Comparison of ENCODE assay signal across 1 cellular context in the genomic region with DNA sequence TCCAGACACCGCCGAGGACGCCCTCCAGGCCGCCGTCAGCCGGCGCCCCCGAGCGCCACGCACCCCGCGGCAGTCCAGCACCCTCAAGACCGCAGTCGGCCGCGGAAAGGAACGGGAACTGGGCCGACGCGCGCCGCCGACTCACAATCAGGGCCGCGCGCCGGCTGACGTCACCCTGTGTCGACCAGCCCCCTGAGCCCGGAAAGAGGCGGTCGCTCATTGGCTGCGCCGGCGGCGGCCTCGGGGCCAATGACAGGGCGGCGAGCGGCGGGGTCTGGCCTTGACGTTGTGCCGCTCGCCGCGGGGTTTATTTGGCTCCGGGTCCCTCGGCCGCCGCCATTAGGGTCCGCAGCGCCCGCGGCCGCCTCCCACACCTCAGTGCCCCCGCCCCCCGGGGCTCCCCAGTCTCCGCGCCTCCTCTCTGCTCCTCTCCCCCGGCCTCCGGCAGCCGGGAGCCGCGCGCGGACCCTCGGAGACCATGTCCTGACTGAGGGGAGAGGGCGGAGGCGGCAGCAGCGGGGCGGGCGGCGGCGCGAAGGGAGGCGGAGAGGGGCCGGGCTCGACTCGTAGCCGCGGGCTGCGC.
TF ChIP-seq lines count a peak whose summit lies in the region.

No MANE protein-coding gene starts in this region.

TF ChIP-seq in HEK293, 187 proteins besides CTCF, POLR2A, EP300 and RAD21 (continued from another document and continues in another):
- TF ChIP-seq PRDM4 (tag by site-specific recombination; IDR thresholded peaks at IDR 0.05) (no peak), ZNF350 (tag by site-specific recombination; IDR thresholded peaks at IDR 0.05) (no peak), REST (tag by site-specific recombination; IDR thresholded peaks at IDR 0.05) (peak; percentile 86), ZSCAN18 (tag by site-specific recombination; IDR thresholded peaks at IDR 0.05) (no peak), ZNF10 (tag by site-specific recombination; IDR thresholded peaks at IDR 0.05) (no peak), ZEB2 (tag by site-specific recombination; IDR thresholded peaks at IDR 0.05) (peak; percentile 80), ZSCAN23 (tag by site-specific recombination; IDR thresholded peaks at IDR 0.05) (no peak), ZNF677 (tag by site-specific recombination; IDR thresholded peaks at IDR 0.05) (no peak), PBX3 (CRISPR knock-in tag; IDR thresholded peaks at IDR 0.05) (0 out of 2 replicates have a peak, but pooled peaks have one; percentile 12), REPIN1 (tag by site-specific recombination; IDR thresholded peaks at IDR 0.05; ENCODE audit: low read depth) (no peak), ZNF354C (tag by site-specific recombination; IDR thresholded peaks at IDR 0.05; ENCODE audit: borderline replicate concordance, low read depth) (no peak), ZNF16 (tag by site-specific recombination; IDR thresholded peaks at IDR 0.05; ENCODE audit: low read depth) (no peak), ZXDB (tag by site-specific recombination; IDR thresholded peaks at IDR 0.05) (peak; percentile 65), ZNF433 (tag by site-specific recombination; IDR thresholded peaks at IDR 0.05; ENCODE audit: low read depth) (no peak), ZFP3 (tag by site-specific recombination; IDR thresholded peaks at IDR 0.05; ENCODE audit: low read depth) (no peak), ZNF558 (tag by site-specific recombination; IDR thresholded peaks at IDR 0.05) (no peak), PRDM1 (tag by site-specific recombination; IDR thresholded peaks at IDR 0.05) (no peak), ZNF626 (tag by site-specific recombination; IDR thresholded peaks at IDR 0.05) (no peak), ZNF585B (tag by site-specific recombination; IDR thresholded peaks at IDR 0.05) (no peak), ZNF707 (tag by site-specific recombination; IDR thresholded peaks at IDR 0.05) (no peak), BCL6B (tag by site-specific recombination; IDR thresholded peaks at IDR 0.05) (no peak), ZNF701 (tag by site-specific recombination; IDR thresholded peaks at IDR 0.05) (no peak), KLF1 (tag by site-specific recombination; IDR thresholded peaks at IDR 0.05) (0 out of 2 replicates have a peak, but pooled peaks have one; percentile 13), ZNF37A (tag by site-specific recombination; IDR thresholded peaks at IDR 0.05) (no peak), ZSCAN30 (tag by site-specific recombination; IDR thresholded peaks at IDR 0.05) (no peak; the same call in 1 of the 2 replicates), ZNF600 (tag by site-specific recombination; IDR thresholded peaks at IDR 0.05) (peak; percentile 51; the same call in 1 of the 2 replicates), KLF16 (tag by site-specific recombination; IDR thresholded peaks at IDR 0.05) (no peak), ZNF76 (tag by site-specific recombination; IDR thresholded peaks at IDR 0.05; ENCODE audit: borderline replicate concordance, low read depth) (peak; percentile 66; the same call in 1 of the 2 replicates), TRIM28 (IDR thresholded peaks at IDR 0.05; ENCODE audit: borderline replicate concordance, low read length) (no peak), ZNF473 (tag by site-specific recombination; IDR thresholded peaks at IDR 0.05) (no peak), YY2 (tag by site-specific recombination; IDR thresholded peaks at IDR 0.05) (peak; percentile 61), MYNN (tag by site-specific recombination; IDR thresholded peaks at IDR 0.05; ENCODE audit: borderline replicate concordance) (no peak), ZNF221 (tag by site-specific recombination; IDR thresholded peaks at IDR 0.05; ENCODE audit: borderline replicate concordance) (no peak), SALL2 (tag by site-specific recombination; IDR thresholded peaks at IDR 0.05; ENCODE audit: borderline replicate concordance) (no peak)
- TF ChIP-seq, protein P1, sequence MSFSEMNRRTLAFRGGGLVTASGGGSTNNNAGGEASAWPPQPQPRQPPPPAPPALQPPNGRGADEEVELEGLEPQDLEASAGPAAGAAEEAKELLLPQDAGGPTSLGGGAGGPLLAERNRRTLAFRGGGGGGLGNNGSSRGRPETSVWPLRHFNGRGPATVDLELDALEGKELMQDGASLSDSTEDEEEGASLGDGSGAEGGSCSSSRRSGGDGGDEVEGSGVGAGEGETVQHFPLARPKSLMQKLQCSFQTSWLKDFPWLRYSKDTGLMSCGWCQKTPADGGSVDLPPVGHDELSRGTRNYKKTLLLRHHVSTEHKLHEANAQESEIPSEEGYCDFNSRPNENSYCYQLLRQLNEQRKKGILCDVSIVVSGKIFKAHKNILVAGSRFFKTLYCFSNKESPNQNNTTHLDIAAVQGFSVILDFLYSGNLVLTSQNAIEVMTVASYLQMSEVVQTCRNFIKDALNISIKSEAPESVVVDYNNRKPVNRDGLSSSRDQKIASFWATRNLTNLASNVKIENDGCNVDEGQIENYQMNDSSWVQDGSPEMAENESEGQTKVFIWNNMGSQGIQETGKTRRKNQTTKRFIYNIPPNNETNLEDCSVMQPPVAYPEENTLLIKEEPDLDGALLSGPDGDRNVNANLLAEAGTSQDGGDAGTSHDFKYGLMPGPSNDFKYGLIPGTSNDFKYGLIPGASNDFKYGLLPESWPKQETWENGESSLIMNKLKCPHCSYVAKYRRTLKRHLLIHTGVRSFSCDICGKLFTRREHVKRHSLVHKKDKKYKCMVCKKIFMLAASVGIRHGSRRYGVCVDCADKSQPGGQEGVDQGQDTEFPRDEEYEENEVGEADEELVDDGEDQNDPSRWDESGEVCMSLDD (tag by site-specific recombination; IDR thresholded peaks at IDR 0.05), result peak; percentile 43; the same call in 1 of the 2 replicates
- TF ChIP-seq, protein P2, sequence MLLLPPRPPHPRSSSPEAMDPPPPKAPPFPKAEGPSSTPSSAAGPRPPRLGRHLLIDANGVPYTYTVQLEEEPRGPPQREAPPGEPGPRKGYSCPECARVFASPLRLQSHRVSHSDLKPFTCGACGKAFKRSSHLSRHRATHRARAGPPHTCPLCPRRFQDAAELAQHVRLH (tag by site-specific recombination; IDR thresholded peaks at IDR 0.05), result no peak
- TF ChIP-seq, protein P3, sequence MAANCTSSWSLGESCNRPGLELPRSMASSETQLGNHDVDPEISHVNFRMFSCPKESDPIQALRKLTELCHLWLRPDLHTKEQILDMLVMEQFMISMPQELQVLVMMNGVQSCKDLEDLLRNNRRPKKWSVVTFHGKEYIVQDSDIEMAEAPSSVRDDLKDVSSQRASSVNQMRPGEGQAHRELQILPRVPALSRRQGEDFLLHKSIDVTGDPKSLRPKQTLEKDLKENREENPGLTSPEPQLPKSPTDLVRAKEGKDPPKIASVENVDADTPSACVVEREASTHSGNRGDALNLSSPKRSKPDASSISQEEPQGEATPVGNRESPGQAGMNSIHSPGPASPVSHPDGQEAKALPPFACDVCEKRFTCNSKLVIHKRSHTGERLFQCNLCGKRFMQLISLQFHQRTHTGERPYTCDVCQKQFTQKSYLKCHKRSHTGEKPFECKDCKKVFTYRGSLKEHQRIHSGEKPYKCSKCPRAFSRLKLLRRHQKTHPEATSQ (tag by site-specific recombination; IDR thresholded peaks at IDR 0.05), result 0 out of 2 replicates have a peak, but pooled peaks have one; percentile 11
- TF ChIP-seq, protein P4, sequence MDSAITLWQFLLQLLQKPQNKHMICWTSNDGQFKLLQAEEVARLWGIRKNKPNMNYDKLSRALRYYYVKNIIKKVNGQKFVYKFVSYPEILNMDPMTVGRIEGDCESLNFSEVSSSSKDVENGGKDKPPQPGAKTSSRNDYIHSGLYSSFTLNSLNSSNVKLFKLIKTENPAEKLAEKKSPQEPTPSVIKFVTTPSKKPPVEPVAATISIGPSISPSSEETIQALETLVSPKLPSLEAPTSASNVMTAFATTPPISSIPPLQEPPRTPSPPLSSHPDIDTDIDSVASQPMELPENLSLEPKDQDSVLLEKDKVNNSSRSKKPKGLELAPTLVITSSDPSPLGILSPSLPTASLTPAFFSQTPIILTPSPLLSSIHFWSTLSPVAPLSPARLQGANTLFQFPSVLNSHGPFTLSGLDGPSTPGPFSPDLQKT (IDR thresholded peaks at IDR 0.05; ENCODE audit: borderline replicate concordance, low read depth, low read length), result no peak
- TF ChIP-seq, protein P5, sequence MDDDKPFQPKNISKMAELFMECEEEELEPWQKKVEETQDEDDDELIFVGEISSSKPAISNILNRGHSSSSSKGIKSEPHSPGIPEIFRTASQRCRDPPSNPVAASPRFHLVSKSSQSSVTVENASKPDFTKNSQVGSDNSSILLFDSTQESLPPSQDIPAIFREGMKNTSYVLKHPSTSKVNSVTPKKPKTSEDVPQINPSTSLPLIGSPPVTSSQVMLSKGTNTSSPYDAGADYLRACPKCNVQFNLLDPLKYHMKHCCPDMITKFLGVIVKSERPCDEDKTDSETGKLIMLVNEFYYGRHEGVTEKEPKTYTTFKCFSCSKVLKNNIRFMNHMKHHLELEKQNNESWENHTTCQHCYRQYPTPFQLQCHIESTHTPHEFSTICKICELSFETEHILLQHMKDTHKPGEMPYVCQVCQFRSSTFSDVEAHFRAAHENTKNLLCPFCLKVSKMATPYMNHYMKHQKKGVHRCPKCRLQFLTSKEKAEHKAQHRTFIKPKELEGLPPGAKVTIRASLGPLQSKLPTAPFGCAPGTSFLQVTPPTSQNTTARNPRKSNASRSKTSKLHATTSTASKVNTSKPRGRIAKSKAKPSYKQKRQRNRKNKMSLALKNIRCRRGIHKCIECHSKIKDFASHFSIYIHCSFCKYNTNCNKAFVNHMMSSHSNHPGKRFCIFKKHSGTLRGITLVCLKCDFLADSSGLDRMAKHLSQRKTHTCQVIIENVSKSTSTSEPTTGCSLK (tag by site-specific recombination; IDR thresholded peaks at IDR 0.05), result no peak
